Comparison of ENCODE assay signal across 1 cellular context in the genomic region with DNA sequence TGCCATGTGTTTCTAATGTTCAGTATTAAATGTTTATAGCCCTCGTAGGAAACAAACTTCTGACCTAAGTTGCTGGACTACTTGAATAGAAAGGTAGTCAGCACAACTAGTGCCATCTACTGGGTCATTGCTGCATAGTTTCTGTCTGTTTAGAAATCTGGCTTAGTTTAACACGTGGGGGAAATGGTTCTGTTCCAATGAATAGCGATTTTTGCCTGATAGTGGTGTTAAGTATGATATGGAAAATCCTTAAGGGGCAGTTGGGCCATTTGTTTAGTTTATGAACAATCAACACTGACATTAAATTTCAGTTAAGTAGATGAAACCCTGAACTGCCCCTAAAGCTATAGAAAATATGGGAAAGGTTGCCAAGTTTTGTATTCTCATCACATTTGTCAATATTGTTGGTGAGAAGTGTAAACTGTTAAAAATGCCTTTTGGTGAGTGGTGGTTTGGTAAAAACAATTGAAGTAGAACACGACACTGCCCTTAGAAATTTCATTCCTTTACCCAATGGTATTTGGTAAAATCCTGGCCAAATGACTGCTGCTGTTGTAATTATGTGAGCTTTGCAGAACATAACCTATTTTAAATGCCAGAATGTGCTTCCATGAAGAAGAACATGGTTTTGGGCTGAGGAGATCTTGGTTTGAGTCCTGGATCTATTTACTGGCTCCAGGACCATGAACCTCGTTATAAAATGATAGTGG.
TF ChIP-seq lines count a peak whose summit lies in the region.

No MANE protein-coding gene starts in this region.

TF ChIP-seq in HepG2, 621 proteins besides CTCF, POLR2A, EP300 and RAD21 (continued from another document and continues in another):
- TF ChIP-seq, protein P1, sequence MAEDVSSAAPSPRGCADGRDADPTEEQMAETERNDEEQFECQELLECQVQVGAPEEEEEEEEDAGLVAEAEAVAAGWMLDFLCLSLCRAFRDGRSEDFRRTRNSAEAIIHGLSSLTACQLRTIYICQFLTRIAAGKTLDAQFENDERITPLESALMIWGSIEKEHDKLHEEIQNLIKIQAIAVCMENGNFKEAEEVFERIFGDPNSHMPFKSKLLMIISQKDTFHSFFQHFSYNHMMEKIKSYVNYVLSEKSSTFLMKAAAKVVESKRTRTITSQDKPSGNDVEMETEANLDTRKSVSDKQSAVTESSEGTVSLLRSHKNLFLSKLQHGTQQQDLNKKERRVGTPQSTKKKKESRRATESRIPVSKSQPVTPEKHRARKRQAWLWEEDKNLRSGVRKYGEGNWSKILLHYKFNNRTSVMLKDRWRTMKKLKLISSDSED (CRISPR knock-in tag; IDR thresholded peaks at IDR 0.05), result no peak
- TF ChIP-seq IRX3 (CRISPR knock-in tag; IDR thresholded peaks at IDR 0.05; ENCODE audit: borderline replicate concordance, low read depth), result no peak
- TF ChIP-seq ZNF543 (CRISPR knock-in tag; IDR thresholded peaks at IDR 0.05), result no peak
- no peak for TF ChIP-seq TRIM24 (CRISPR knock-in tag; IDR thresholded peaks at IDR 0.05)
- TF ChIP-seq PRPF4 (IDR thresholded peaks at IDR 0.05; ENCODE audit: low read depth, low read length, poor library complexity, severe bottlenecking), result no peak
- TF ChIP-seq ZNF546 (CRISPR knock-in tag; conservative IDR thresholded peaks at IDR 0.05), result no peak
- TF ChIP-seq YEATS2 (CRISPR knock-in tag; IDR thresholded peaks at IDR 0.05; ENCODE audit: borderline replicate concordance), result no peak
- TF ChIP-seq PPARG (CRISPR knock-in tag; conservative IDR thresholded peaks at IDR 0.05), result peak; percentile 43; the same call in 1 of the 2 replicates
- no peak for TF ChIP-seq ZNF564 (CRISPR knock-in tag; IDR thresholded peaks at IDR 0.05)
- TF ChIP-seq ZBTB8A (CRISPR knock-in tag; IDR thresholded peaks at IDR 0.05; ENCODE audit: borderline replicate concordance, low read depth), result no peak
- no peak for TF ChIP-seq REXO4 (CRISPR knock-in tag; IDR thresholded peaks at IDR 0.05; ENCODE audit: borderline replicate concordance)
- TF ChIP-seq POLR2AphosphoS2 (IDR thresholded peaks at IDR 0.05; ENCODE audit: low read depth, low read length), result no peak
- no peak for TF ChIP-seq ZNF749 (CRISPR knock-in tag; IDR thresholded peaks at IDR 0.05; ENCODE audit: borderline replicate concordance)
- TF ChIP-seq, protein P2, sequence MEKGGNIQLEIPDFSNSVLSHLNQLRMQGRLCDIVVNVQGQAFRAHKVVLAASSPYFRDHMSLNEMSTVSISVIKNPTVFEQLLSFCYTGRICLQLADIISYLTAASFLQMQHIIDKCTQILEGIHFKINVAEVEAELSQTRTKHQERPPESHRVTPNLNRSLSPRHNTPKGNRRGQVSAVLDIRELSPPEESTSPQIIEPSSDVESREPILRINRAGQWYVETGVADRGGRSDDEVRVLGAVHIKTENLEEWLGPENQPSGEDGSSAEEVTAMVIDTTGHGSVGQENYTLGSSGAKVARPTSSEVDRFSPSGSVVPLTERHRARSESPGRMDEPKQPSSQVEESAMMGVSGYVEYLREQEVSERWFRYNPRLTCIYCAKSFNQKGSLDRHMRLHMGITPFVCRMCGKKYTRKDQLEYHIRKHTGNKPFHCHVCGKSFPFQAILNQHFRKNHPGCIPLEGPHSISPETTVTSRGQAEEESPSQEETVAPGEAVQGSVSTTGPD (CRISPR knock-in tag; IDR thresholded peaks at IDR 0.05), result no peak
- TF ChIP-seq ZFP62 (CRISPR knock-in tag; IDR thresholded peaks at IDR 0.05), result no peak
- TF ChIP-seq PAF1 (CRISPR knock-in tag; IDR thresholded peaks at IDR 0.05), result no peak
- no peak for TF ChIP-seq SNAPC2 (CRISPR knock-in tag; IDR thresholded peaks at IDR 0.05)
- TF ChIP-seq, protein P3, sequence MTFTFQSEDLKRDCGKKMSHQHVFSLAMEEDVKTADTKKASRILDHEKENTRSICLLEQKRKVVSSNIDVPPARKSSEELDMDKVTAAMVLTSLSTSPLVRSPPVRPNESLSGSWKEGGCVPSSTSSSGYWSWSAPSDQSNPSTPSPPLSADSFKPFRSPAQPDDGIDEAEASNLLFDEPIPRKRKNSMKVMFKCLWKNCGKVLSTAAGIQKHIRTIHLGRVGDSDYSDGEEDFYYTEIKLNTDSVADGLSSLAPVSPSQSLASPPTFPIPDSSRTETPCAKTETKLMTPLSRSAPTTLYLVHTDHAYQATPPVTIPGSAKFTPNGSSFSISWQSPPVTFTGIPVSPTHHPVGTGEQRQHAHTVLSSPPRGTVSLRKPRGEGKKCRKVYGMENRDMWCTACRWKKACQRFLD (CRISPR knock-in tag; IDR thresholded peaks at IDR 0.05; ENCODE audit: borderline replicate concordance), result no peak
- TF ChIP-seq, protein P4, sequence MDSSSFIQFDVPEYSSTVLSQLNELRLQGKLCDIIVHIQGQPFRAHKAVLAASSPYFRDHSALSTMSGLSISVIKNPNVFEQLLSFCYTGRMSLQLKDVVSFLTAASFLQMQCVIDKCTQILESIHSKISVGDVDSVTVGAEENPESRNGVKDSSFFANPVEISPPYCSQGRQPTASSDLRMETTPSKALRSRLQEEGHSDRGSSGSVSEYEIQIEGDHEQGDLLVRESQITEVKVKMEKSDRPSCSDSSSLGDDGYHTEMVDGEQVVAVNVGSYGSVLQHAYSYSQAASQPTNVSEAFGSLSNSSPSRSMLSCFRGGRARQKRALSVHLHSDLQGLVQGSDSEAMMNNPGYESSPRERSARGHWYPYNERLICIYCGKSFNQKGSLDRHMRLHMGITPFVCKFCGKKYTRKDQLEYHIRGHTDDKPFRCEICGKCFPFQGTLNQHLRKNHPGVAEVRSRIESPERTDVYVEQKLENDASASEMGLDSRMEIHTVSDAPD (CRISPR knock-in tag; IDR thresholded peaks at IDR 0.05), result no peak
- TF ChIP-seq ZFYVE20 (CRISPR knock-in tag; IDR thresholded peaks at IDR 0.05; ENCODE audit: borderline replicate concordance, low read depth), result no peak
- TF ChIP-seq NR1H2 (CRISPR knock-in tag; IDR thresholded peaks at IDR 0.05; ENCODE audit: borderline replicate concordance, low read depth), result no peak
- no peak for TF ChIP-seq ZNF720 (CRISPR knock-in tag; IDR thresholded peaks at IDR 0.05)
- TF ChIP-seq, protein P5, sequence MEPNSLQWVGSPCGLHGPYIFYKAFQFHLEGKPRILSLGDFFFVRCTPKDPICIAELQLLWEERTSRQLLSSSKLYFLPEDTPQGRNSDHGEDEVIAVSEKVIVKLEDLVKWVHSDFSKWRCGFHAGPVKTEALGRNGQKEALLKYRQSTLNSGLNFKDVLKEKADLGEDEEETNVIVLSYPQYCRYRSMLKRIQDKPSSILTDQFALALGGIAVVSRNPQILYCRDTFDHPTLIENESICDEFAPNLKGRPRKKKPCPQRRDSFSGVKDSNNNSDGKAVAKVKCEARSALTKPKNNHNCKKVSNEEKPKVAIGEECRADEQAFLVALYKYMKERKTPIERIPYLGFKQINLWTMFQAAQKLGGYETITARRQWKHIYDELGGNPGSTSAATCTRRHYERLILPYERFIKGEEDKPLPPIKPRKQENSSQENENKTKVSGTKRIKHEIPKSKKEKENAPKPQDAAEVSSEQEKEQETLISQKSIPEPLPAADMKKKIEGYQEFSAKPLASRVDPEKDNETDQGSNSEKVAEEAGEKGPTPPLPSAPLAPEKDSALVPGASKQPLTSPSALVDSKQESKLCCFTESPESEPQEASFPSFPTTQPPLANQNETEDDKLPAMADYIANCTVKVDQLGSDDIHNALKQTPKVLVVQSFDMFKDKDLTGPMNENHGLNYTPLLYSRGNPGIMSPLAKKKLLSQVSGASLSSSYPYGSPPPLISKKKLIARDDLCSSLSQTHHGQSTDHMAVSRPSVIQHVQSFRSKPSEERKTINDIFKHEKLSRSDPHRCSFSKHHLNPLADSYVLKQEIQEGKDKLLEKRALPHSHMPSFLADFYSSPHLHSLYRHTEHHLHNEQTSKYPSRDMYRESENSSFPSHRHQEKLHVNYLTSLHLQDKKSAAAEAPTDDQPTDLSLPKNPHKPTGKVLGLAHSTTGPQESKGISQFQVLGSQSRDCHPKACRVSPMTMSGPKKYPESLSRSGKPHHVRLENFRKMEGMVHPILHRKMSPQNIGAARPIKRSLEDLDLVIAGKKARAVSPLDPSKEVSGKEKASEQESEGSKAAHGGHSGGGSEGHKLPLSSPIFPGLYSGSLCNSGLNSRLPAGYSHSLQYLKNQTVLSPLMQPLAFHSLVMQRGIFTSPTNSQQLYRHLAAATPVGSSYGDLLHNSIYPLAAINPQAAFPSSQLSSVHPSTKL (CRISPR knock-in tag; IDR thresholded peaks at IDR 0.05), result no peak
- TF ChIP-seq, protein P6, sequence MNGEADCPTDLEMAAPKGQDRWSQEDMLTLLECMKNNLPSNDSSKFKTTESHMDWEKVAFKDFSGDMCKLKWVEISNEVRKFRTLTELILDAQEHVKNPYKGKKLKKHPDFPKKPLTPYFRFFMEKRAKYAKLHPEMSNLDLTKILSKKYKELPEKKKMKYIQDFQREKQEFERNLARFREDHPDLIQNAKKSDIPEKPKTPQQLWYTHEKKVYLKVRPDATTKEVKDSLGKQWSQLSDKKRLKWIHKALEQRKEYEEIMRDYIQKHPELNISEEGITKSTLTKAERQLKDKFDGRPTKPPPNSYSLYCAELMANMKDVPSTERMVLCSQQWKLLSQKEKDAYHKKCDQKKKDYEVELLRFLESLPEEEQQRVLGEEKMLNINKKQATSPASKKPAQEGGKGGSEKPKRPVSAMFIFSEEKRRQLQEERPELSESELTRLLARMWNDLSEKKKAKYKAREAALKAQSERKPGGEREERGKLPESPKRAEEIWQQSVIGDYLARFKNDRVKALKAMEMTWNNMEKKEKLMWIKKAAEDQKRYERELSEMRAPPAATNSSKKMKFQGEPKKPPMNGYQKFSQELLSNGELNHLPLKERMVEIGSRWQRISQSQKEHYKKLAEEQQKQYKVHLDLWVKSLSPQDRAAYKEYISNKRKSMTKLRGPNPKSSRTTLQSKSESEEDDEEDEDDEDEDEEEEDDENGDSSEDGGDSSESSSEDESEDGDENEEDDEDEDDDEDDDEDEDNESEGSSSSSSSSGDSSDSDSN (CRISPR knock-in tag; IDR thresholded peaks at IDR 0.05), result no peak
- TF ChIP-seq MBNL3 (CRISPR knock-in tag; conservative IDR thresholded peaks at IDR 0.05), result no peak
- TF ChIP-seq, protein P7, sequence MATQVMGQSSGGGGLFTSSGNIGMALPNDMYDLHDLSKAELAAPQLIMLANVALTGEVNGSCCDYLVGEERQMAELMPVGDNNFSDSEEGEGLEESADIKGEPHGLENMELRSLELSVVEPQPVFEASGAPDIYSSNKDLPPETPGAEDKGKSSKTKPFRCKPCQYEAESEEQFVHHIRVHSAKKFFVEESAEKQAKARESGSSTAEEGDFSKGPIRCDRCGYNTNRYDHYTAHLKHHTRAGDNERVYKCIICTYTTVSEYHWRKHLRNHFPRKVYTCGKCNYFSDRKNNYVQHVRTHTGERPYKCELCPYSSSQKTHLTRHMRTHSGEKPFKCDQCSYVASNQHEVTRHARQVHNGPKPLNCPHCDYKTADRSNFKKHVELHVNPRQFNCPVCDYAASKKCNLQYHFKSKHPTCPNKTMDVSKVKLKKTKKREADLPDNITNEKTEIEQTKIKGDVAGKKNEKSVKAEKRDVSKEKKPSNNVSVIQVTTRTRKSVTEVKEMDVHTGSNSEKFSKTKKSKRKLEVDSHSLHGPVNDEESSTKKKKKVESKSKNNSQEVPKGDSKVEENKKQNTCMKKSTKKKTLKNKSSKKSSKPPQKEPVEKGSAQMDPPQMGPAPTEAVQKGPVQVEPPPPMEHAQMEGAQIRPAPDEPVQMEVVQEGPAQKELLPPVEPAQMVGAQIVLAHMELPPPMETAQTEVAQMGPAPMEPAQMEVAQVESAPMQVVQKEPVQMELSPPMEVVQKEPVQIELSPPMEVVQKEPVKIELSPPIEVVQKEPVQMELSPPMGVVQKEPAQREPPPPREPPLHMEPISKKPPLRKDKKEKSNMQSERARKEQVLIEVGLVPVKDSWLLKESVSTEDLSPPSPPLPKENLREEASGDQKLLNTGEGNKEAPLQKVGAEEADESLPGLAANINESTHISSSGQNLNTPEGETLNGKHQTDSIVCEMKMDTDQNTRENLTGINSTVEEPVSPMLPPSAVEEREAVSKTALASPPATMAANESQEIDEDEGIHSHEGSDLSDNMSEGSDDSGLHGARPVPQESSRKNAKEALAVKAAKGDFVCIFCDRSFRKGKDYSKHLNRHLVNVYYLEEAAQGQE (IDR thresholded peaks at IDR 0.05; ENCODE audit: borderline replicate concordance in 1 of 2, low read depth in 1 of 2, low read length in 2 of 2), result no peak
- no peak for TF ChIP-seq ZNF530 (CRISPR knock-in tag; IDR thresholded peaks at IDR 0.05; ENCODE audit: low read depth)
- peak; percentile 33; the same call in 1 of the 2 replicates for TF ChIP-seq ELF3 (CRISPR knock-in tag; IDR thresholded peaks at IDR 0.05)
- TF ChIP-seq, protein P8, sequence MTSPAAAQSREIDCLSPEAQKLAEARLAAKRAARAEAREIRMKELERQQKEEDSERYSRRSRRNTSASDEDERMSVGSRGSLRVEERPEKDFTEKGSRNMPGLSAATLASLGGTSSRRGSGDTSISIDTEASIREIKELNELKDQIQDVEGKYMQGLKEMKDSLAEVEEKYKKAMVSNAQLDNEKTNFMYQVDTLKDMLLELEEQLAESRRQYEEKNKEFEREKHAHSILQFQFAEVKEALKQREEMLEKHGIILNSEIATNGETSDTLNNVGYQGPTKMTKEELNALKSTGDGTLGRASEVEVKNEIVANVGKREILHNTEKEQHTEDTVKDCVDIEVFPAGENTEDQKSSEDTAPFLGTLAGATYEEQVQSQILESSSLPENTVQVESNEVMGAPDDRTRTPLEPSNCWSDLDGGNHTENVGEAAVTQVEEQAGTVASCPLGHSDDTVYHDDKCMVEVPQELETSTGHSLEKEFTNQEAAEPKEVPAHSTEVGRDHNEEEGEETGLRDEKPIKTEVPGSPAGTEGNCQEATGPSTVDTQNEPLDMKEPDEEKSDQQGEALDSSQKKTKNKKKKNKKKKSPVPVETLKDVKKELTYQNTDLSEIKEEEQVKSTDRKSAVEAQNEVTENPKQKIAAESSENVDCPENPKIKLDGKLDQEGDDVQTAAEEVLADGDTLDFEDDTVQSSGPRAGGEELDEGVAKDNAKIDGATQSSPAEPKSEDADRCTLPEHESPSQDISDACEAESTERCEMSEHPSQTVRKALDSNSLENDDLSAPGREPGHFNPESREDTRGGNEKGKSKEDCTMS (CRISPR knock-in tag; conservative IDR thresholded peaks at IDR 0.05), result no peak
- TF ChIP-seq, protein P9, sequence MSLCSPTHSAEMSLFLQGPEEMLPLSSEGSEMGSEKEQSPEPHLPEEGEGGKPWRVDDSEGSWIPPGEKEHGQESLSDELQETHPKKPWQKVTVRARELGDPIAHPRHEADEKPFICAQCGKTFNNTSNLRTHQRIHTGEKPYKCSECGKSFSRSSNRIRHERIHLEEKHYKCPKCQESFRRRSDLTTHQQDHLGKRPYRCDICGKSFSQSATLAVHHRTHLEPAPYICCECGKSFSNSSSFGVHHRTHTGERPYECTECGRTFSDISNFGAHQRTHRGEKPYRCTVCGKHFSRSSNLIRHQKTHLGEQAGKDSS (CRISPR knock-in tag; IDR thresholded peaks at IDR 0.05; ENCODE audit: borderline replicate concordance, low read depth), result no peak
- TF ChIP-seq HNF4A (CRISPR knock-in tag; IDR thresholded peaks at IDR 0.05), result no peak
- TF ChIP-seq, protein P10, sequence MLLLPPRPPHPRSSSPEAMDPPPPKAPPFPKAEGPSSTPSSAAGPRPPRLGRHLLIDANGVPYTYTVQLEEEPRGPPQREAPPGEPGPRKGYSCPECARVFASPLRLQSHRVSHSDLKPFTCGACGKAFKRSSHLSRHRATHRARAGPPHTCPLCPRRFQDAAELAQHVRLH (CRISPR knock-in tag; IDR thresholded peaks at IDR 0.05; ENCODE audit: borderline replicate concordance, low read depth), result no peak
- TF ChIP-seq DNMT1 (CRISPR knock-in tag; IDR thresholded peaks at IDR 0.05), result no peak
- TF ChIP-seq ATF1 (CRISPR knock-in tag; IDR thresholded peaks at IDR 0.05), result no peak
- TF ChIP-seq, protein P11, sequence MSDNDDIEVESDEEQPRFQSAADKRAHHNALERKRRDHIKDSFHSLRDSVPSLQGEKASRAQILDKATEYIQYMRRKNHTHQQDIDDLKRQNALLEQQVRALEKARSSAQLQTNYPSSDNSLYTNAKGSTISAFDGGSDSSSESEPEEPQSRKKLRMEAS (IDR thresholded peaks at IDR 0.05), result peak; percentile 60
- TF ChIP-seq KDM5B (CRISPR knock-in tag; IDR thresholded peaks at IDR 0.05; ENCODE audit: borderline replicate concordance), result no peak
- no peak for TF ChIP-seq ZNF891 (CRISPR knock-in tag; IDR thresholded peaks at IDR 0.05)
- no peak for TF ChIP-seq SRSF9 (IDR thresholded peaks at IDR 0.05; ENCODE audit: borderline replicate concordance, insufficient read depth, low read depth, low read length, poor library complexity, severe bottlenecking)
- no peak for TF ChIP-seq ATAD3A (CRISPR knock-in tag; IDR thresholded peaks at IDR 0.05)
